ENCODE assay signal across 23 cellular contexts in the genomic region with DNA sequence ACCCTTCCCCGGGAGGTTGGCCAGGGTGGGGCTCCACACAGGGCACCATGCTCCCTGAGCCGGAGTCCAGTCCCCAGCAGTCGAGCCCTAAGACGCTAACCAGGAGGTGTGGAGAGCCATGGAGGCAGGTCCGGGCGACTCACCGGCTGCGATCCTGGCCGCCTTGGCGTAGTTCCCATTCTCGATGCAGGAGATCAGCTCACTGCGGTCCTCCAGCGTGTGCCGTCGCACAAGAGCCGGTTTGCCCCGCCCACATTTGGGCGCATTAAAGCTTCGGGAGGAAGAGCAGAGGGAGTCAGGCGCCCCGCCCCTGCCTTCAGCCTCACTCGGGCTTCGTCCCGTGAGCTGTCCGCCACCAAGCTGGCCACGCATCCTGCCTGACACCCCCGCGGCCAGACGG.
"Had no signal": no experiment of that assay in that cellular context is flagged by ENCODE, and none has a peak within 500 bp of the region (broad histone marks: within the 10 kb centered on the region; RNA-seq: fewer than 3 reads in every experiment).

No MANE protein-coding gene starts in this region.

- FAIRE-seq: frontal cortex, small intestine had no signal

- H3K36me3 ChIP-seq: ovary had no signal

- H3K4me1 ChIP-seq: breast epithelium, right lobe of liver, suprapubic skin had no signal

- H3K27ac Mint-ChIP-seq: activated CD4-positive, alpha-beta T cell treated with anti-CD3 and anti-CD28 coated beads, Interleukin-2, amount 10 ng/mL, durations not matched to agents 24 days and 14 days; activated CD8-positive, alpha-beta T cell treated with anti-CD3 and anti-CD28 coated beads for 36 hours; activated naive CD4-positive, alpha-beta T cell treated with anti-CD3 and anti-CD28 coated beads for 36 hours; activated naive CD8-positive, alpha-beta T cell treated with anti-CD3 and anti-CD28 coated beads, Interleukin-2, amount 50 U/mL, for 24 hours; activated T-helper 17 cell treated with anti-CD3 and anti-CD28 coated beads, Interleukin-2, amount 50 U/mL, for 72 hours had no signal

- H3K4me3 Mint-ChIP-seq: activated CD4-positive, alpha-beta T cell treated with anti-CD3 and anti-CD28 coated beads, Interleukin-2, amount 10 ng/mL, durations not matched to agents 24 days and 14 days; activated CD8-positive, alpha-beta T cell treated with anti-CD3 and anti-CD28 coated beads for 36 hours; activated naive CD4-positive, alpha-beta T cell treated with anti-CD3 and anti-CD28 coated beads for 36 hours; activated naive CD8-positive, alpha-beta T cell treated with anti-CD3 and anti-CD28 coated beads, Interleukin-2, amount 50 U/mL, for 24 hours; activated T-helper 17 cell treated with anti-CD3 and anti-CD28 coated beads, Interleukin-2, amount 50 U/mL, for 72 hours; stimulated activated naive CD8-positive, alpha-beta T cell treated with anti-CD3 and anti-CD28 coated beads, Interleukin-15, amount 100 ng/mL, for 72 hours had no signal

- ATAC-seq: activated CD8-positive, alpha-beta T cell treated with anti-CD3 and anti-CD28 coated beads for 36 hours; activated naive CD8-positive, alpha-beta T cell treated with anti-CD3 and anti-CD28 coated beads, Interleukin-2, amount 50 U/mL, for 24 hours; activated T-helper 17 cell treated with anti-CD3 and anti-CD28 coated beads, Interleukin-2, amount 50 U/mL, for 72 hours; naive thymus-derived CD8-positive, alpha-beta T cell; psoas muscle had no signal

- H3K4me3 ChIP-seq: breast epithelium, ovary, psoas muscle, right lobe of liver, suprapubic skin had no signal

- H3K27me3 Mint-ChIP-seq: activated CD4-positive, alpha-beta T cell treated with anti-CD3 and anti-CD28 coated beads, Interleukin-2, amount 10 ng/mL, durations not matched to agents 24 days and 14 days; activated CD8-positive, alpha-beta T cell treated with anti-CD3 and anti-CD28 coated beads for 36 hours; activated naive CD8-positive, alpha-beta T cell treated with anti-CD3 and anti-CD28 coated beads, Interleukin-2, amount 50 U/mL, for 24 hours; activated T-helper 17 cell treated with anti-CD3 and anti-CD28 coated beads, Interleukin-2, amount 50 U/mL, for 72 hours; naive thymus-derived CD8-positive, alpha-beta T cell; stimulated activated naive CD8-positive, alpha-beta T cell treated with anti-CD3 and anti-CD28 coated beads, Interleukin-15, amount 100 ng/mL, for 72 hours had no signal

- DNase-seq: activated CD4-positive, alpha-beta T cell treated with anti-CD3 and anti-CD28 coated beads, Interleukin-2, amount 10 ng/mL, durations not matched to agents 24 days and 14 days; activated CD8-positive, alpha-beta T cell treated with anti-CD3 and anti-CD28 coated beads for 36 hours; activated naive CD4-positive, alpha-beta T cell treated with anti-CD3 and anti-CD28 coated beads for 36 hours; activated naive CD8-positive, alpha-beta T cell treated with anti-CD3 and anti-CD28 coated beads, Interleukin-2, amount 50 U/mL, for 24 hours; activated T-cell treated with anti-CD3 and anti-CD28 coated beads, Interleukin-2, amount 50 U/mL, for 1 hour; aorta; dermis blood vessel endothelial cell; kidney glomerular epithelial cell; right lobe of liver; small intestine; stimulated activated CD4-positive, alpha-beta T cell treated with anti-CD3 and anti-CD28 coated beads, Interleukin-15, amount 100 ng/mL, for 24 hours; stimulated activated CD4-positive, alpha-beta T cell treated with anti-CD3 and anti-CD28 coated beads, Interleukin-2, amount 100 ng/mL, for 48 hours; stimulated activated naive CD8-positive, alpha-beta T cell treated with anti-CD3 and anti-CD28 coated beads, Interleukin-15, amount 100 ng/mL, for 72 hours; T-helper 1 cell; trophoblast cell had no signal

- H3K9me3 Mint-ChIP-seq: activated CD4-positive, alpha-beta T cell treated with anti-CD3 and anti-CD28 coated beads, Interleukin-2, amount 10 ng/mL, durations not matched to agents 24 days and 14 days; activated CD8-positive, alpha-beta T cell treated with anti-CD3 and anti-CD28 coated beads for 36 hours; activated naive CD4-positive, alpha-beta T cell treated with anti-CD3 and anti-CD28 coated beads for 36 hours; activated naive CD8-positive, alpha-beta T cell treated with anti-CD3 and anti-CD28 coated beads, Interleukin-2, amount 50 U/mL, for 24 hours; activated T-helper 17 cell treated with anti-CD3 and anti-CD28 coated beads, Interleukin-2, amount 50 U/mL, for 72 hours; naive thymus-derived CD8-positive, alpha-beta T cell; stimulated activated naive CD8-positive, alpha-beta T cell treated with anti-CD3 and anti-CD28 coated beads, Interleukin-15, amount 100 ng/mL, for 72 hours had no signal

- H3K27me3 ChIP-seq: breast epithelium, ovary, right lobe of liver, suprapubic skin had no signal

- H3K4me1 Mint-ChIP-seq: activated T-helper 17 cell treated with anti-CD3 and anti-CD28 coated beads, Interleukin-2, amount 50 U/mL, for 72 hours had no signal

- H3K27ac ChIP-seq: breast epithelium, epithelial cell of prostate, ovary, psoas muscle, right lobe of liver, suprapubic skin had no signal

- H3K9me3 ChIP-seq: breast epithelium, ovary, psoas muscle, right lobe of liver, suprapubic skin had no signal
